9 cellular contexts compared by ENCODE assay signal in genomic region chr7:16648551-16648950, GRCh38. TPM values are rescaled to one million over a fixed set of nuclear protein-coding genes. Genes with fewer than 3 reads are reported as not detected.
DNase-seq lines count a peak whose midpoint lies in the region; TF ChIP-seq lines count a peak whose summit lies in the region.
"Had no signal": no experiment of that assay in that cellular context is flagged by ENCODE, and none has a peak within 500 bp of the region (broad histone marks: within the 10 kb centered on the region; RNA-seq: fewer than 3 reads in every experiment).

No MANE protein-coding gene starts in this region.

- CTCF ChIA-PET in activated CD4-positive, alpha-beta memory T cell treated with anti-CD3 and anti-CD28 coated beads for 36 hours (lab: Charles Lee), result interaction anchor here (0.6 kb wide), 1 partner anchor 84 kb away, joined by 4 read pairs; no protein-coding TSS in a partner anchor
- CTCF ChIA-PET in activated CD4-positive, alpha-beta memory T cell treated with anti-CD3 and anti-CD28 coated beads, Interleukin-2, amount 10 ng/mL, durations not matched to agents 7 days and 5 days (lab: Charles Lee), result no interaction called here

- H3K27ac Mint-ChIP-seq in activated CD4-positive, alpha-beta memory T cell treated with anti-CD3 and anti-CD28 coated beads for 36 hours, result no peak overlapping the region
- H3K27ac Mint-ChIP-seq in activated CD4-positive, alpha-beta memory T cell treated with anti-CD3 and anti-CD28 coated beads, Interleukin-2, amount 10 ng/mL, durations not matched to agents 7 days and 5 days, result no peak overlapping the region

- 23 to 58% methylated on average over 1 of the region's 1 CpG for WGBS in sigmoid colon, 2 donors

- TF ChIP-seq CTCF in dorsolateral prefrontal cortex (IDR thresholded peaks at IDR 0.05 in 54 of 56, conservative IDR thresholded peaks at IDR 0.05 in 2 of 56; ENCODE audit: low read depth in 1 of 56, partially characterized antibody in 56 of 56) (no peak), sigmoid colon (IDR thresholded peaks at IDR 0.05) (no peak), tibial artery (IDR thresholded peaks at IDR 0.05) (no peak)

- peaks cover 64% of the 10 kb centered on the region for H3K4me1 Mint-ChIP-seq in activated CD4-positive, alpha-beta memory T cell treated with anti-CD3 and anti-CD28 coated beads for 36 hours (ENCODE audit: low read depth)
- H3K4me1 Mint-ChIP-seq in activated CD4-positive, alpha-beta memory T cell treated with anti-CD3 and anti-CD28 coated beads, Interleukin-2, amount 10 ng/mL, durations not matched to agents 7 days and 5 days, result peaks cover 60% of the 10 kb centered on the region

- H3K4me1 ChIP-seq in sigmoid colon (peaks cover 0 to 30% (median 21%) of the 10 kb centered on the region in 4 donors), tibial artery (peaks cover 0 to 27% (median 16%) of the 10 kb centered on the region in 4 donors)

- H3K4me3 ChIP-seq in dorsolateral prefrontal cortex, result peak overlapping the region in 42 of 59 donors; percentile 0 to 100 (median 93)
- no peak overlapping the region for H3K4me3 ChIP-seq in sigmoid colon
- no peak overlapping the region for H3K4me3 ChIP-seq in tibial artery

- H3K36me3 ChIP-seq in sigmoid colon, result no peaks in the 10 kb centered on the region
- H3K36me3 ChIP-seq in tibial artery, result no peaks in the 10 kb centered on the region

- no peaks in the 10 kb centered on the region for H3K9me3 Mint-ChIP-seq in activated CD4-positive, alpha-beta memory T cell treated with anti-CD3 and anti-CD28 coated beads for 36 hours
- H3K9me3 Mint-ChIP-seq in activated CD4-positive, alpha-beta memory T cell treated with anti-CD3 and anti-CD28 coated beads, Interleukin-2, amount 10 ng/mL, durations not matched to agents 7 days and 5 days, result no peaks in the 10 kb centered on the region

- POLR2A ChIA-PET in activated CD4-positive, alpha-beta memory T cell treated with anti-CD3 and anti-CD28 coated beads for 36 hours (lab: Charles Lee), result interaction anchor here (1.0 to 1.1 kb wide), 2 partner anchors 28 to 490 kb away, joined by 3 read pairs; no protein-coding TSS in a partner anchor
- POLR2A ChIA-PET in activated CD4-positive, alpha-beta memory T cell treated with anti-CD3 and anti-CD28 coated beads, Interleukin-2, amount 10 ng/mL, durations not matched to agents 7 days and 5 days (lab: Charles Lee), result no interaction called here

- DNase-seq in activated CD4-positive, alpha-beta memory T cell treated with anti-CD3 and anti-CD28 coated beads for 36 hours, result no peak
- DNase-seq in activated CD4-positive, alpha-beta memory T cell treated with anti-CD3 and anti-CD28 coated beads, Interleukin-2, amount 10 ng/mL, durations not matched to agents 7 days and 5 days, result no peak
- peak; percentile 76 for DNase-seq in NCI-H69 (lab: John Stamatoyannopoulos, UW)
- no peak for DNase-seq in dorsolateral prefrontal cortex
- no peak for DNase-seq in sigmoid colon
- no peak for DNase-seq in NCI-H2081 treated with DMSO at 0.1 percent for 48 hours (lab: John Stamatoyannopoulos, UW)
- DNase-seq in NCI-H2196 treated with DMSO at 0.1 percent for 48 hours (lab: John Stamatoyannopoulos, UW; ENCODE audit: unreplicated experiment), result no peak
- no peak for DNase-seq in tibial artery
- DNase-seq: NCI-H187 had no signal

- peak overlapping the region; percentile 1 for H3K4me3 Mint-ChIP-seq in activated CD4-positive, alpha-beta memory T cell treated with anti-CD3 and anti-CD28 coated beads for 36 hours
- no peak overlapping the region for H3K4me3 Mint-ChIP-seq in activated CD4-positive, alpha-beta memory T cell treated with anti-CD3 and anti-CD28 coated beads, Interleukin-2, amount 10 ng/mL, durations not matched to agents 7 days and 5 days

- TF ChIP-seq POLR2A in sigmoid colon (IDR thresholded peaks at IDR 0.05), result no peak

- H3K27ac ChIP-seq in dorsolateral prefrontal cortex, result peak overlapping the region in 13 of 59 donors; percentile 1 to 97 (median 23)
- peak overlapping the region; percentile 2 to 94 (median 93) for H3K27ac ChIP-seq in sigmoid colon
- no peak overlapping the region for H3K27ac ChIP-seq in tibial artery

- H3K27me3 ChIP-seq in dorsolateral prefrontal cortex (no peaks in the 10 kb centered on the region), sigmoid colon (no peaks in the 10 kb centered on the region), tibial artery (no peaks in the 10 kb centered on the region)

- TF ChIP-seq EP300 in sigmoid colon (IDR thresholded peaks at IDR 0.05), result no peak

- H3K27me3 Mint-ChIP-seq in activated CD4-positive, alpha-beta memory T cell treated with anti-CD3 and anti-CD28 coated beads for 36 hours, result no peaks in the 10 kb centered on the region
- no peaks in the 10 kb centered on the region for H3K27me3 Mint-ChIP-seq in activated CD4-positive, alpha-beta memory T cell treated with anti-CD3 and anti-CD28 coated beads, Interleukin-2, amount 10 ng/mL, durations not matched to agents 7 days and 5 days

- H3K36me3 Mint-ChIP-seq in activated CD4-positive, alpha-beta memory T cell treated with anti-CD3 and anti-CD28 coated beads for 36 hours, result peaks cover 14% of the 10 kb centered on the region
- peaks cover 8% of the 10 kb centered on the region for H3K36me3 Mint-ChIP-seq in activated CD4-positive, alpha-beta memory T cell treated with anti-CD3 and anti-CD28 coated beads, Interleukin-2, amount 10 ng/mL, durations not matched to agents 7 days and 5 days (ENCODE audit: low read depth)

- intact Hi-C loops in activated CD4-positive, alpha-beta memory T cell treated with anti-CD3 and anti-CD28 coated beads for 36 hours (cut with micrococcal nuclease), result loop anchor here (5.0 to 10.0 kb wide), 3 partner anchors 489 to 1296 kb away; partner anchors contain the start of gene SNX13
- intact Hi-C loops in dorsolateral prefrontal cortex (cut with DNase I) (loop anchor here in 1 of 2 donors (5.0 kb wide), 1 partner anchor 226 kb away; the partner anchor contains the start of gene CRPPA), sigmoid colon (cut with DNase I) (loop anchor here (10.0 kb wide), 1 partner anchor 224 kb away; the partner anchor contains the start of gene CRPPA), tibial artery (cut with DNase I; ENCODE audit: low total_unique reads) (no loop called here)

- H3K9me3 ChIP-seq in sigmoid colon, result no peaks in the 10 kb centered on the region
- no peaks in the 10 kb centered on the region for H3K9me3 ChIP-seq in tibial artery

RNA-seq across cellular contexts. Expression of gene BZW2, which starts 2.6 kb away (rescaled TPM):
- total RNA-seq in activated CD4-positive, alpha-beta memory T cell treated with anti-CD3 and anti-CD28 coated beads for 36 hours, result 10 to 100 TPM; 84.2 to 89.8 TPM
- 10 to 100 TPM; 33.4 to 33.6 TPM for total RNA-seq in activated CD4-positive, alpha-beta memory T cell treated with anti-CD3 and anti-CD28 coated beads, Interleukin-2, amount 10 ng/mL, durations not matched to agents 7 days and 5 days
- total RNA-seq in dorsolateral prefrontal cortex, result 10 to 100 TPM; 10.3 to 36.8 (median 24.1) TPM
- total RNA-seq in sigmoid colon, result 10 to 100 TPM; 49.7 to 65.4 (median 58.9) TPM
- polyA plus RNA-seq in sigmoid colon, result 10 to 100 TPM; 51.1 to 70.7 (median 63.8) TPM

RNA-seq across cellular contexts. Expression of gene ANKMY2, which starts 3.0 kb away (rescaled TPM):
- total RNA-seq in activated CD4-positive, alpha-beta memory T cell treated with anti-CD3 and anti-CD28 coated beads for 36 hours, result 1 to 10 TPM; 7.8 to 8.4 TPM
- 10 to 100 TPM; 11.7 to 12.3 TPM for total RNA-seq in activated CD4-positive, alpha-beta memory T cell treated with anti-CD3 and anti-CD28 coated beads, Interleukin-2, amount 10 ng/mL, durations not matched to agents 7 days and 5 days
- total RNA-seq in dorsolateral prefrontal cortex, result 10 to 100 TPM; 19.4 to 57.2 (median 37.9) TPM
- total RNA-seq in sigmoid colon, result 10 to 100 TPM; 11.9 to 21.1 (median 14.3) TPM
- 10 to 100 TPM; 12.9 to 21.0 (median 18.6) TPM for polyA plus RNA-seq in sigmoid colon

Comparison
In these comparisons a context has a peak if more than half of its experiments do, and no peak if none do; other contexts are left out.
1. H3K27ac ChIP-seq: peak in sigmoid colon (4 of 4); none in tibial artery (0 of 2).
2. H3K4me3 ChIP-seq: peak in dorsolateral prefrontal cortex (42 of 59); none in sigmoid colon (0 of 4) and tibial artery (0 of 2).